In genomic region chr3:30355622-30356021, GRCh38 we compare ENCODE assay signal across 13 cellular contexts.
A peak's percentile ranks its signal among the peaks of the same experiment; 100 is the strongest.
DNase-seq lines count a peak whose midpoint lies in the region; ATAC-seq and TF ChIP-seq lines count a peak whose summit lies in the region.
"Had no signal": no experiment of that assay in that cellular context is flagged by ENCODE, and none has a peak within 500 bp of the region (broad histone marks: within the 10 kb centered on the region; RNA-seq: fewer than 3 reads in every experiment).

No MANE protein-coding gene starts in this region.

- peak overlapping the region; percentile 59 to 76 for H3K27ac ChIP-seq in coronary artery

- TF ChIP-seq CTCF in NB4 (IDR thresholded peaks at IDR 0.05; ENCODE audit: low read depth, low read length), result no peak
- TF ChIP-seq CTCF in coronary artery (IDR thresholded peaks at IDR 0.05), result no peak

- TF ChIP-seq POLR2A in NB4 (IDR thresholded peaks at IDR 0.05; ENCODE audit: extremely low read depth, insufficient read length), result no peak

- no peak for ATAC-seq in HG03460 (IDR thresholded peaks at IDR 0.05; ENCODE audit: unreplicated experiment)
- ATAC-seq in GM21390 (IDR thresholded peaks at IDR 0.05; ENCODE audit: unreplicated experiment), result no peak
- ATAC-seq: left cardiac atrium had no signal

- no peak overlapping the region for H3K4me3 ChIP-seq in NB4 (ENCODE audit: low read depth, low read length)
- no peak overlapping the region for H3K4me3 ChIP-seq in coronary artery
- H3K4me3 ChIP-seq: MG63 had no signal

- DNase-seq in NCI-H146 (lab: John Stamatoyannopoulos, UW) (peak; percentile 23), NCI-H146 treated with DMSO at 0.1 percent for 48 hours (lab: John Stamatoyannopoulos, UW; ENCODE audit: unreplicated experiment) (no peak), NB4 (ENCODE audit: low read depth) (peak; percentile 27), coronary artery (ENCODE audit: low spot score) (no peak), smooth muscle cell of the brain vasculature (ENCODE audit: low read depth, low spot score) (peak; percentile 52)
- DNase-seq in stimulated activated CD8-positive, alpha-beta memory T cell treated with anti-CD3 and anti-CD28 coated beads, Interleukin-4, amount 100 ng/mL, for 48 hours, result no peak
- DNase-seq: activated T-cell treated with anti-CD3 and anti-CD28 coated beads for 4 hours; central memory CD4-positive, alpha-beta T cell; left cardiac atrium; MG63; T-helper 9 cell had no signal

Comparison
In these comparisons a context has a peak if more than half of its experiments do, and no peak if none do; other contexts are left out.
1. DNase-seq: peak in NCI-H146 (single experiment), NB4 (single experiment) and smooth muscle cell of the brain vasculature (single experiment); none in NCI-H146 treated with DMSO at 0.1 percent for 48 hours (single experiment), coronary artery (single experiment) and stimulated activated CD8-positive, alpha-beta memory T cell treated with anti-CD3 and anti-CD28 coated beads, Interleukin-4, amount 100 ng/mL, for 48 hours (single experiment).